ENCODE assay signal across 8 cellular contexts in genomic region chr16:648786-649589, GRCh38. TPM values are rescaled to one million over a fixed set of nuclear protein-coding genes. Genes with fewer than 3 reads are reported as not detected.
DNase-seq lines count a peak whose midpoint lies in the region; ATAC-seq and TF ChIP-seq lines count a peak whose summit lies in the region.

Gene WDR90 (plus strand): TSS chr16:649365. CDS start chr16:649417, 52 bp downstream.

- H3K9me3 ChIP-seq in Caco-2 (no peaks in the 10 kb centered on the region), HUES6 (ENCODE audit: control insufficient read depth, insufficient read depth, low read depth, low read length) (no peaks in the 10 kb centered on the region), NT2/D1 (ENCODE audit: insufficient read depth, low read length) (no peaks in the 10 kb centered on the region), endodermal cell (ENCODE audit: control insufficient read depth, low read length) (no peaks in the 10 kb centered on the region)

- peaks cover 13% of the 10 kb centered on the region for H3K4me1 ChIP-seq in Caco-2
- peaks cover 12% of the 10 kb centered on the region; the same call in 1 of the 2 replicates for H3K4me1 ChIP-seq in HUES6 (ENCODE audit: control insufficient read depth, insufficient read depth, low read length)
- peaks cover 30% of the 10 kb centered on the region for H3K4me1 ChIP-seq in NT2/D1 (ENCODE audit: insufficient read depth, insufficient read length)
- H3K4me1 ChIP-seq in endodermal cell (ENCODE audit: control insufficient read depth, insufficient read depth, low read length): no peaks in the 10 kb centered on the region

- H3K36me3 ChIP-seq in Caco-2 (ENCODE audit: control insufficient read depth, insufficient read depth, low read length): no peaks in the 10 kb centered on the region; the same call in 1 of the 2 replicates
- H3K36me3 ChIP-seq in HUES6 (ENCODE audit: control insufficient read depth, insufficient read depth, low read length): peaks cover 17% of the 10 kb centered on the region
- peaks cover 52% of the 10 kb centered on the region for H3K36me3 ChIP-seq in NT2/D1 (ENCODE audit: insufficient read depth, insufficient read length, low read length)
- no peaks in the 10 kb centered on the region for H3K36me3 ChIP-seq in endodermal cell (ENCODE audit: control insufficient read depth, insufficient read depth, low read length)

- BruUV-seq in Caco-2 (replicated peaks; lab: Mats Ljungman, UMichigan): TSS peak; percentile 64

- H3K27ac Mint-ChIP-seq in Caco-2 (ENCODE audit: unreplicated experiment): peak within 1 kb of the TSS; percentile 80
- peak within 1 kb of the TSS; percentile 85 for H3K27ac Mint-ChIP-seq in endodermal cell

- ATAC-seq in GM21447 (IDR thresholded peaks at IDR 0.05; ENCODE audit: unreplicated experiment): peak; percentile 60

- H3K4me3 ChIP-seq in Caco-2 (ENCODE audit: low read depth, low read length): peak within 1 kb of the TSS; percentile 69
- peak within 1 kb of the TSS; percentile 76 for H3K4me3 ChIP-seq in HUES6 (ENCODE audit: low read depth, low read length)
- peak within 1 kb of the TSS; percentile 90 for H3K4me3 ChIP-seq in NT2/D1 (ENCODE audit: insufficient read length, low read depth)
- H3K4me3 ChIP-seq in endodermal cell (ENCODE audit: low read length): peak within 1 kb of the TSS; percentile 87

- DNase-seq in Caco-2 (peak; percentile 93 to 94), NT2/D1 (ENCODE audit: low read depth, low spot score) (peak; percentile 87), endodermal cell (peak; percentile 96), mesenteric fat pad (ENCODE audit: low spot score) (peak; percentile 99)
- DNase-seq in activated CD8-positive, alpha-beta memory T cell treated with anti-CD3 and anti-CD28 coated beads, Interleukin-2, amount 50 U/mL, for 1 hour (ENCODE audit: extremely low read depth): peak; percentile 68
- peak; percentile 90 for DNase-seq in stimulated activated CD8-positive, alpha-beta memory T cell treated with anti-CD3 and anti-CD28 coated beads, Interleukin-12 subunit alpha, Interleukin-12 subunit beta, amount 100 ng/mL, for 4 hours (ENCODE audit: low read depth)

- no peaks in the 10 kb centered on the region for H3K9me3 Mint-ChIP-seq in Caco-2 (ENCODE audit: unreplicated experiment)
- no peaks in the 10 kb centered on the region for H3K9me3 Mint-ChIP-seq in endodermal cell

- H3K4me3 Mint-ChIP-seq in Caco-2 (ENCODE audit: unreplicated experiment) (peak within 1 kb of the TSS; percentile 72), endodermal cell (peak within 1 kb of the TSS; percentile 68)

- TF ChIP-seq CTCF in Caco-2 (IDR thresholded peaks at IDR 0.05; ENCODE audit: insufficient read depth in 1 of 2, low read depth in 1 of 2, low read length in 1 of 2, severe bottlenecking in 1 of 2, unreplicated experiment in 1 of 2) (no peak), endodermal cell (conservative IDR thresholded peaks at IDR 0.05) (no peak)

- H3K36me3 Mint-ChIP-seq in Caco-2 (ENCODE audit: insufficient read depth, unreplicated experiment) (peaks cover 25% of the 10 kb centered on the region), endodermal cell (ENCODE audit: low read depth) (no peaks in the 10 kb centered on the region)

- 3 to 4% methylated on average over 36 to 90 of the region's 90 CpGs for WGBS in endodermal cell (ENCODE audit: insufficient coverage in 1 of 2, insufficient read length in 1 of 2), 2 experiments

- H3K4me1 Mint-ChIP-seq in Caco-2 (ENCODE audit: low read depth, unreplicated experiment): no peaks in the 10 kb centered on the region
- no peaks in the 10 kb centered on the region for H3K4me1 Mint-ChIP-seq in endodermal cell

- H3K27ac ChIP-seq in HUES6 (ENCODE audit: low read depth, low read length) (peak within 1 kb of the TSS; percentile 66; the same call in 1 of the 2 replicates), endodermal cell (ENCODE audit: low read depth, low read length) (peak within 1 kb of the TSS; percentile 66)

- no peaks in the 10 kb centered on the region for H3K27me3 ChIP-seq in Caco-2 (replicated peaks; ENCODE audit: control insufficient read depth, insufficient read depth, low read length)
- H3K27me3 ChIP-seq in HUES6 (ENCODE audit: control insufficient read depth, insufficient read depth, low read length): no peaks in the 10 kb centered on the region
- H3K27me3 ChIP-seq in NT2/D1 (ENCODE audit: insufficient read depth, insufficient read length): no peaks in the 10 kb centered on the region
- no peaks in the 10 kb centered on the region for H3K27me3 ChIP-seq in endodermal cell (ENCODE audit: control insufficient read depth, insufficient read depth, low read length, poor library complexity, severe bottlenecking)

- CTCF ChIA-PET in Caco-2 (lab: Charles Lee): no interaction called here

- H3K9ac ChIP-seq in HUES6 (ENCODE audit: low read length) (peak within 1 kb of the TSS; percentile 76), NT2/D1 (ENCODE audit: insufficient read length, low read depth) (peak within 1 kb of the TSS; percentile 96), endodermal cell (ENCODE audit: extremely low read depth, low read length, poor library complexity, severe bottlenecking) (peak within 1 kb of the TSS; percentile 74)

- H3K27me3 Mint-ChIP-seq in Caco-2 (ENCODE audit: insufficient read depth, unreplicated experiment) (no peaks in the 10 kb centered on the region), endodermal cell (ENCODE audit: insufficient read depth) (no peaks in the 10 kb centered on the region)

- intact Hi-C loops in Caco-2 (cut with micrococcal nuclease; ENCODE audit: unreplicated experiment): no loop called here

- POLR2A ChIA-PET in Caco-2 (lab: Charles Lee): interaction anchor here (1.0 to 1.7 kb wide), 2 partner anchors 13 to 56 kb away, joined by 4 to 5 read pairs; partner anchors contain the start of gene METTL26

RNA-seq across cellular contexts. Expression of gene WDR90, which starts in this region (rescaled TPM):
- total RNA-seq in Caco-2 (2022): 57.8 and 60.9 TPM in 2 replicates
- 100 to 1,000 TPM; 112 to 120 TPM for total RNA-seq in endodermal cell
- 50.5 TPM for polyA plus RNA-seq in endodermal cell (2013, experiment 1 of 2)
- polyA plus RNA-seq in endodermal cell (2013, experiment 2 of 2): 49.8 TPM
- total RNA-seq in mesenteric fat pad: 21.1 TPM

Comparison
In these comparisons a context has a peak if more than half of its experiments do, and no peak if none do; other contexts are left out.
1. Peak in every context shown above with its lines: DNase-seq, ATAC-seq, H3K4me3 ChIP-seq and H3K27ac ChIP-seq.